In genomic region chr12:116766285-116766684, GRCh38 we compare ENCODE assay signal across 2 cellular contexts.
TF ChIP-seq lines count a peak whose summit lies in the region.

No MANE protein-coding gene starts in this region.

TF ChIP-seq in HepG2, 621 proteins besides CTCF, POLR2A, EP300 and RAD21:
- peak; percentile 61 for TF ChIP-seq ZNF629 (CRISPR knock-in tag; conservative IDR thresholded peaks at IDR 0.05)
- TF ChIP-seq MAFG (CRISPR knock-in tag; IDR thresholded peaks at IDR 0.05) = no peak

TF ChIP-seq in K562, 482 proteins besides CTCF, POLR2A, EP300 and RAD21:
- TF ChIP-seq ZNF212 (CRISPR knock-in tag; IDR thresholded peaks at IDR 0.05) (no peak), CTBP1 (IDR thresholded peaks at IDR 0.05; ENCODE audit: borderline replicate concordance) (no peak), POLR2AphosphoS5 (IDR thresholded peaks at IDR 0.05; ENCODE audit: control insufficient read depth, insufficient read depth, low read depth, low read length) (no peak), RBM25 (IDR thresholded peaks at IDR 0.05; ENCODE audit: low read depth, low read length, severe bottlenecking) (peak; percentile 52)
